In genomic region chr4:169220446-169220845, GRCh38 we compare ENCODE assay signal across 14 cellular contexts.
"Had no signal": no experiment of that assay in that cellular context is flagged by ENCODE, and none has a peak within 500 bp of the region (broad histone marks: within the 10 kb centered on the region; RNA-seq: fewer than 3 reads in every experiment).

No MANE protein-coding gene starts in this region.

- H3K36me3 ChIP-seq: pancreas, uterus had no signal

- H3K27ac ChIP-seq: pancreas, uterus had no signal

- DNase-seq: activated CD4-positive, alpha-beta T cell treated with anti-CD3 and anti-CD28 coated beads, Interleukin-2, amount 10 ng/mL, durations not matched to agents 7 days and 5 days; activated CD8-positive, alpha-beta memory T cell treated with anti-CD3 and anti-CD28 coated beads for 24 hours; anterior cingulate cortex; cerebellar nuclear complex; effector CD8-positive, alpha-beta T cell; left ventricle myocardium superior; pancreas; stimulated activated CD4-positive, alpha-beta T cell treated with anti-CD3 and anti-CD28 coated beads, Interleukin-2, amount 100 ng/mL, for 48 hours; T-helper 2 cell; uterus had no signal

- H3K4me3 ChIP-seq: pancreas, uterus had no signal

- H3K27me3 ChIP-seq: pancreas, uterus had no signal

- H3K9me3 ChIP-seq: pancreas, uterus had no signal

- FAIRE-seq: frontal cortex, keratinocyte, pancreas, TTC549 had no signal

- ATAC-seq: left ventricle myocardium superior; stimulated activated memory B cell treated with anti-CD40 and anti-IgM and Interleukin-4, amounts not matched to agents 10 μg/mL and 1 μg/mL and 100 μg/mL, for 72 hours had no signal
